In the genomic region with DNA sequence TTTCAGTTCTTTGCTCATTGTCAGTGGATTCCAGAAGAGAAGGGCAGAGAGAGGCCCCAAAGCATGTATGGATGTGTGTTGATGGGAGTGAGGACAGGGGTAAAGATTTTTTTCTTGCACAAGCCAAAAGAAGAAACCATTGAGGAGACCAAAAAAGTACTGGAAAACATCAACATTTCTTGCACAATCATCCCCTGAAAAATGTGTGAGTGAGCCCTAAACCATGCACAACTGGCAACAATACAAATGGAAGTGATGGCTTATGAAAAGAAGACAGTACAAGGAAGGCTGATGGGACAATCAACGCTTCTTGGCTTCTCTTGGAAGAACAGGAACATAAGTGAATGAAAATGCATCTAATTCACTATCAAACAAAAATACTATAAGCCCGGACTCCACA, we compare ENCODE assay signal across 1 cellular context.
TF ChIP-seq lines count a peak whose summit lies in the region.

No MANE protein-coding gene starts in this region.

TF ChIP-seq in WTC11, 78 proteins besides CTCF, POLR2A, EP300 and RAD21 (continued from another document):
- TF ChIP-seq, protein P1, sequence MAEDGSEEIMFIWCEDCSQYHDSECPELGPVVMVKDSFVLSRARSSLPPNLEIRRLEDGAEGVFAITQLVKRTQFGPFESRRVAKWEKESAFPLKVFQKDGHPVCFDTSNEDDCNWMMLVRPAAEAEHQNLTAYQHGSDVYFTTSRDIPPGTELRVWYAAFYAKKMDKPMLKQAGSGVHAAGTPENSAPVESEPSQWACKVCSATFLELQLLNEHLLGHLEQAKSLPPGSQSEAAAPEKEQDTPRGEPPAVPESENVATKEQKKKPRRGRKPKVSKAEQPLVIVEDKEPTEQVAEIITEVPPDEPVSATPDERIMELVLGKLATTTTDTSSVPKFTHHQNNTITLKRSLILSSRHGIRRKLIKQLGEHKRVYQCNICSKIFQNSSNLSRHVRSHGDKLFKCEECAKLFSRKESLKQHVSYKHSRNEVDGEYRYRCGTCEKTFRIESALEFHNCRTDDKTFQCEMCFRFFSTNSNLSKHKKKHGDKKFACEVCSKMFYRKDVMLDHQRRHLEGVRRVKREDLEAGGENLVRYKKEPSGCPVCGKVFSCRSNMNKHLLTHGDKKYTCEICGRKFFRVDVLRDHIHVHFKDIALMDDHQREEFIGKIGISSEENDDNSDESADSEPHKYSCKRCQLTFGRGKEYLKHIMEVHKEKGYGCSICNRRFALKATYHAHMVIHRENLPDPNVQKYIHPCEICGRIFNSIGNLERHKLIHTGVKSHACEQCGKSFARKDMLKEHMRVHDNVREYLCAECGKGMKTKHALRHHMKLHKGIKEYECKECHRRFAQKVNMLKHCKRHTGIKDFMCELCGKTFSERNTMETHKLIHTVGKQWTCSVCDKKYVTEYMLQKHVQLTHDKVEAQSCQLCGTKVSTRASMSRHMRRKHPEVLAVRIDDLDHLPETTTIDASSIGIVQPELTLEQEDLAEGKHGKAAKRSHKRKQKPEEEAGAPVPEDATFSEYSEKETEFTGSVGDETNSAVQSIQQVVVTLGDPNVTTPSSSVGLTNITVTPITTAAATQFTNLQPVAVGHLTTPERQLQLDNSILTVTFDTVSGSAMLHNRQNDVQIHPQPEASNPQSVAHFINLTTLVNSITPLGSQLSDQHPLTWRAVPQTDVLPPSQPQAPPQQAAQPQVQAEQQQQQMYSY (CRISPR knock-in tag; IDR thresholded peaks at IDR 0.05), result no peak
- TF ChIP-seq TCF7 (CRISPR knock-in tag; IDR thresholded peaks at IDR 0.05; ENCODE audit: low read depth) (no peak), SMAD4 (CRISPR knock-in tag; IDR thresholded peaks at IDR 0.05) (no peak), ZNF423 (CRISPR knock-in tag; IDR thresholded peaks at IDR 0.05) (no peak), JUN (CRISPR knock-in tag; IDR thresholded peaks at IDR 0.05) (no peak)
